ENCODE assay signal across 8 cellular contexts in genomic region chr12:124864326-124864752, GRCh38. TPM values are rescaled to one million over a fixed set of nuclear protein-coding genes. Genes with fewer than 3 reads are reported as not detected.
DNase-seq lines count a peak whose midpoint lies in the region; ATAC-seq, FAIRE-seq and TF ChIP-seq lines count a peak whose summit lies in the region.

No MANE protein-coding gene starts in this region.

- H3K36me3 ChIP-seq in HUES64 (ENCODE audit: insufficient read depth, low read length) (peaks cover 10% of the 10 kb centered on the region), brain microvascular endothelial cell (replicated peaks) (peaks cover 2% of the 10 kb centered on the region), mucosa of stomach (ENCODE audit: control insufficient read depth, insufficient read depth, low read length) (no peaks in the 10 kb centered on the region)

- H3K27me3 ChIP-seq in HUES64 (ENCODE audit: insufficient read depth, low read length), result peaks cover 12% of the 10 kb centered on the region; the same call in 1 of the 2 replicates
- no peaks in the 10 kb centered on the region for H3K27me3 ChIP-seq in brain microvascular endothelial cell (replicated peaks)
- H3K27me3 ChIP-seq in mucosa of stomach (ENCODE audit: control insufficient read depth, insufficient read depth, low read length), result no peaks in the 10 kb centered on the region

- in situ Hi-C loops in brain microvascular endothelial cell (cut with HindIII; ENCODE audit: low pct_ligation_motif_present, low sequenced_read_pairs), result no loop called here

- H3K4me1 ChIP-seq in HUES64 (ENCODE audit: insufficient read depth, low read length) (peaks cover 9% of the 10 kb centered on the region), mucosa of stomach (ENCODE audit: control insufficient read depth, insufficient read depth, low read length) (peaks cover 26% of the 10 kb centered on the region)

- H3K27ac ChIP-seq in 22Rv1 (peak overlapping the region; percentile 93), HUES64 (ENCODE audit: low read depth, low read length) (peak overlapping the region; percentile 33; the same call in 1 of the 2 replicates), brain microvascular endothelial cell (peak overlapping the region; percentile 56)

- H3K4me3 ChIP-seq in HUES64 (ENCODE audit: low read length) (peak overlapping the region; percentile 40), brain microvascular endothelial cell (ENCODE audit: low read depth, low read length) (no peak overlapping the region), mucosa of stomach (ENCODE audit: low read length) (peak overlapping the region; percentile 54)

- no peak for DNase-seq in brain microvascular endothelial cell
- no peak for DNase-seq in GM19239 (ENCODE audit: insufficient read length, low spot score)
- DNase-seq in GM19238 (ENCODE audit: insufficient read length, low spot score), result no peak
- DNase-seq in stimulated activated CD4-positive, alpha-beta T cell treated with anti-CD3 and anti-CD28 coated beads, Interleukin-12 subunit alpha, Interleukin-12 subunit beta, amount 100 ng/mL, for 4 hours, result no peak

- no peak for FAIRE-seq in GM19239 (lab: Jason Lieb, UNC)

- H3K9ac ChIP-seq in HUES64 (ENCODE audit: low read depth, low read length) (peak overlapping the region; percentile 58), mucosa of stomach (ENCODE audit: low read length) (peak overlapping the region; percentile 67)

- TF ChIP-seq CTCF in 22Rv1 (IDR thresholded peaks at IDR 0.05) (no peak), brain microvascular endothelial cell (IDR thresholded peaks at IDR 0.05; ENCODE audit: low read depth, low read length, missing control alignments) (no peak)

- WGBS in HUES64, result 87% methylated on average over 14 of the region's 14 CpGs

- ATAC-seq in GM19035 (IDR thresholded peaks at IDR 0.05; ENCODE audit: unreplicated experiment), result no peak

- H3K9me3 ChIP-seq in HUES64 (ENCODE audit: insufficient read depth, low read depth, low read length) (no peaks in the 10 kb centered on the region), mucosa of stomach (ENCODE audit: control insufficient read depth, low read length) (no peaks in the 10 kb centered on the region)

RNA-seq across cellular contexts. Expression of gene SCARB1, which starts 0.7 kb away (rescaled TPM):
- 35.4 TPM for polyA plus RNA-seq in HUES64 (2013, experiment 1 of 2)
- 43.2 TPM for polyA plus RNA-seq in HUES64 (2013, experiment 2 of 2)

RNA-seq across cellular contexts. Expression of gene UBC, which starts 50.1 kb away (rescaled TPM):
- 577 TPM for polyA plus RNA-seq in HUES64 (2013, experiment 1 of 2)
- polyA plus RNA-seq in HUES64 (2013, experiment 2 of 2), result 651 TPM

Comparison
In these comparisons a context has a peak if more than half of its experiments do, and no peak if none do; other contexts are left out.
1. H3K27ac ChIP-seq: peak in every context shown above with its lines; median percentile 93 in 22Rv1; 56 in brain microvascular endothelial cell; 33 in HUES64.